Comparison of ENCODE assay signal across 24 cellular contexts in the genomic region with DNA sequence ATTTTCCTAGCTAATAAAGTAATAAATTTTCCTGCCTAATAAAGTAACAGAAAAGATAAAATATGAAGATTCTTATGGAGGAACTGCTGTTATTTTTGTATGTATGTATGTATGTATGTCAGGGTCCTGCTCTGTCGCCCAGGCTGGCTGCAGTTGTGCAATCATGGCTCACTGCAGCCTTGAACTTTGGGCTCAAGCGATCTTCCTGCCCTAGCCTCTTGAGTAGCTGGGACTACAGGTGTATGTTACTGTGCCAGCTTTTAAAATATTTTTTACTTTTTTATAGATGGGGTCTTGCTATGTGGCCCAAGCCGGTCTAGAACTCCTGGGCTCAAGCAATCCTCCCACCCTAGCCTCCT. TPM values are rescaled to one million over a fixed set of nuclear protein-coding genes. Genes with fewer than 3 reads are reported as not detected.
DNase-seq lines count a peak whose midpoint lies in the region; ATAC-seq and TF ChIP-seq lines count a peak whose summit lies in the region.
"Had no signal": no experiment of that assay in that cellular context is flagged by ENCODE, and none has a peak within 500 bp of the region (broad histone marks: within the 10 kb centered on the region; RNA-seq: fewer than 3 reads in every experiment).

No MANE protein-coding gene starts in this region.

- H3K4me1 Mint-ChIP-seq in activated naive CD8-positive, alpha-beta T cell treated with anti-CD3 and anti-CD28 coated beads, Interleukin-2, amount 50 U/mL, for 24 hours = peaks cover 13% of the 10 kb centered on the region

- H3K9me3 ChIP-seq in BLaER1 treated with 17β-estradiol and CSF1 and Interleukin-3, amounts not matched to agents 10 nM and 100 nM (replicated peaks in 1 of 11) = peaks cover 4 to 16% (median 6%) of the 10 kb centered on the region in 11 experiments
- H3K9me3 ChIP-seq in HEK293 (ENCODE audit: control insufficient read depth, insufficient read depth, low read depth, low read length) (no peaks in the 10 kb centered on the region), right lobe of liver (no peaks in the 10 kb centered on the region)

- H3K27me3 Mint-ChIP-seq in activated naive CD8-positive, alpha-beta T cell treated with anti-CD3 and anti-CD28 coated beads, Interleukin-2, amount 50 U/mL, for 24 hours = peaks cover 2% of the 10 kb centered on the region

- TF ChIP-seq CTCF in HEK293 (tag by site-specific recombination; IDR thresholded peaks at IDR 0.05) (no peak), RWPE1 (conservative IDR thresholded peaks at IDR 0.05; ENCODE audit: low read depth) (no peak), right lobe of liver (IDR thresholded peaks at IDR 0.05) (no peak)

- H3K27ac ChIP-seq in BLaER1 treated with 17β-estradiol and CSF1 and Interleukin-3, amounts not matched to agents 10 nM and 100 nM = no peak overlapping the region
- no peak overlapping the region for H3K27ac ChIP-seq in HEK293 (ENCODE audit: extremely low read depth, low read depth, low read length)
- H3K27ac ChIP-seq in RWPE1 = peak overlapping the region; percentile 51
- no peak overlapping the region for H3K27ac ChIP-seq in right lobe of liver
- H3K27ac ChIP-seq: HL-60, SK-N-MC had no signal

- no peak overlapping the region for H3K4me3 ChIP-seq in BLaER1 treated with 17β-estradiol and CSF1 and Interleukin-3, amounts not matched to agents 10 nM and 100 nM
- H3K4me3 ChIP-seq in HEK293 (ENCODE audit: low read depth, low read length) = no peak overlapping the region
- no peak overlapping the region for H3K4me3 ChIP-seq in right lobe of liver
- H3K4me3 ChIP-seq: SK-N-MC had no signal

- WGBS in right lobe of liver (ENCODE audit: insufficient coverage, low coverage, low lambda C conversion rate, missing lambda C conversion rate) = 69% methylated on average over 3 of the region's 3 CpGs

- CTCF ChIA-PET in HEK293 (lab: Yijun Ruan, JAX) = interaction anchor here (0.6 to 1.3 kb wide), 3 partner anchors 9 to 31 kb away, joined by 3 to 8 read pairs (median 4); no protein-coding TSS in a partner anchor
- CTCF ChIA-PET in RWPE1 (lab: Yijun Ruan, JAX) = no interaction called here

- H3K36me3 Mint-ChIP-seq in activated naive CD8-positive, alpha-beta T cell treated with anti-CD3 and anti-CD28 coated beads, Interleukin-2, amount 50 U/mL, for 24 hours (ENCODE audit: low read depth) = no peaks in the 10 kb centered on the region
- H3K36me3 Mint-ChIP-seq: CD4-positive, alpha-beta memory T cell had no signal

- no peaks in the 10 kb centered on the region for H3K9me3 Mint-ChIP-seq in activated naive CD8-positive, alpha-beta T cell treated with anti-CD3 and anti-CD28 coated beads, Interleukin-2, amount 50 U/mL, for 24 hours
- H3K9me3 Mint-ChIP-seq: CD4-positive, alpha-beta memory T cell had no signal

- peaks cover 11 to 23% (median 17%) of the 10 kb centered on the region in 10 experiments; a peak in 16 of 20 replicates for H3K4me1 ChIP-seq in BLaER1 treated with 17β-estradiol and CSF1 and Interleukin-3, amounts not matched to agents 10 nM and 100 nM
- H3K4me1 ChIP-seq in HEK293 (ENCODE audit: control insufficient read depth, insufficient read depth, low read length) (peaks cover 19% of the 10 kb centered on the region), right lobe of liver (no peaks in the 10 kb centered on the region)

- peak overlapping the region in 8 of 11 experiments; percentile 10 to 58 (median 48); a peak in 12 of 22 replicates for H3K4me2 ChIP-seq in BLaER1 treated with 17β-estradiol and CSF1 and Interleukin-3, amounts not matched to agents 10 nM and 100 nM

- POLR2A ChIA-PET in HEK293 (lab: Yijun Ruan, JAX) = no interaction called here
- POLR2A ChIA-PET in RWPE1 (lab: Yijun Ruan, JAX; ENCODE audit: low non-redundant PET) = no interaction called here

- H3K9ac ChIP-seq in BLaER1 treated with 17β-estradiol and CSF1 and Interleukin-3, amounts not matched to agents 10 nM and 100 nM = no peak overlapping the region

- peak in 3 of 4 donors; percentile 62 to 74 (median 70) for ATAC-seq in right lobe of liver
- ATAC-seq in HG03460 (IDR thresholded peaks at IDR 0.05; ENCODE audit: unreplicated experiment) = no peak
- ATAC-seq in activated naive CD8-positive, alpha-beta T cell treated with anti-CD3 and anti-CD28 coated beads, Interleukin-2, amount 50 U/mL, for 24 hours = no peak
- ATAC-seq: Panc1 had no signal

- no peaks in the 10 kb centered on the region for H3K36me3 ChIP-seq in BLaER1 treated with 17β-estradiol and CSF1 and Interleukin-3, amounts not matched to agents 10 nM and 100 nM
- H3K36me3 ChIP-seq in HEK293 (ENCODE audit: control insufficient read depth in 2 of 2, insufficient read depth in 1 of 2, low read length in 2 of 2) (no peaks in the 10 kb centered on the region), right lobe of liver (no peaks in the 10 kb centered on the region)

- H3K4me3 Mint-ChIP-seq in activated naive CD8-positive, alpha-beta T cell treated with anti-CD3 and anti-CD28 coated beads, Interleukin-2, amount 50 U/mL, for 24 hours = no peak overlapping the region
- H3K4me3 Mint-ChIP-seq: CD4-positive, alpha-beta memory T cell had no signal

- DNase-seq in RWPE1 (ENCODE audit: low spot score) (no peak), right lobe of liver (no peak), NCI-H345 treated with DMSO at 0.1 percent for 48 hours (lab: John Stamatoyannopoulos, UW; ENCODE audit: unreplicated experiment) (no peak)
- DNase-seq in activated naive CD8-positive, alpha-beta T cell treated with anti-CD3 and anti-CD28 coated beads, Interleukin-2, amount 50 U/mL, for 24 hours = no peak
- DNase-seq: AML-193; C1 segment of cervical spinal cord; CD4-positive, alpha-beta memory T cell; COR-L47; GOT3; Karpas-422; NCI-H1092; NCI-H1930; NCI-H2107; NCI-H446; NCI-H524 treated with DMSO at 0.1 percent for 48 hours; NCI-H82; SIG-M5 had no signal

- no peaks in the 10 kb centered on the region for H4K20me1 ChIP-seq in BLaER1 treated with 17β-estradiol and CSF1 and Interleukin-3, amounts not matched to agents 10 nM and 100 nM

- intact Hi-C loops in right lobe of liver (cut with DNase I) = no loop called here

- no peaks in the 10 kb centered on the region for H3K27me3 ChIP-seq in BLaER1 treated with 17β-estradiol and CSF1 and Interleukin-3, amounts not matched to agents 10 nM and 100 nM
- H3K27me3 ChIP-seq in right lobe of liver = no peaks in the 10 kb centered on the region

- H3K27ac Mint-ChIP-seq in activated naive CD8-positive, alpha-beta T cell treated with anti-CD3 and anti-CD28 coated beads, Interleukin-2, amount 50 U/mL, for 24 hours = no peak overlapping the region

- no peak for TF ChIP-seq POLR2A in right lobe of liver (IDR thresholded peaks at IDR 0.05)

TF ChIP-seq in HEK293, 187 proteins besides CTCF, POLR2A, EP300 and RAD21:
- TF ChIP-seq ZNF175 (tag by site-specific recombination; IDR thresholded peaks at IDR 0.05) = no peak
- TF ChIP-seq ZNF121 (tag by site-specific recombination; IDR thresholded peaks at IDR 0.05) = peak; percentile 60; the same call in 1 of the 2 replicates
TF ChIP-seq in HEK293: peak in this region for 1.

RNA-seq across cellular contexts. Expression of gene ANKRD29, which starts 26.7 kb away (rescaled TPM):
- 1 to 10 TPM in 4 of 6 experiments, under 1 TPM in 2; 0.39 to 4.8 (median 1.1) TPM for total RNA-seq in right lobe of liver
- total RNA-seq: CD4-positive, alpha-beta memory T cell had no signal

RNA-seq across cellular contexts. Expression of gene NPC1, which starts 49.7 kb away (rescaled TPM):
- 10 to 100 TPM; 11.9 to 31.2 (median 20.0) TPM for total RNA-seq in right lobe of liver

RNA-seq across cellular contexts. Expression of gene LAMA3, which starts 53.2 kb away (rescaled TPM):
- total RNA-seq in right lobe of liver = 1 to 10 TPM; 1.3 to 5.0 (median 3.0) TPM
- total RNA-seq: CD4-positive, alpha-beta memory T cell; T-helper 1 cell treated with Interleukin-12 subunit alpha and Interleukin-12 subunit beta and Interleukin-4 antibody, amounts not matched to agents 30 ng/mL and 1 ng/mL, for 36 hours had no signal

Comparison
In these comparisons a context has a peak if more than half of its experiments do, and no peak if none do; other contexts are left out.
1. ATAC-seq: peak in right lobe of liver (3 of 4); none in HG03460 (single experiment) and activated naive CD8-positive, alpha-beta T cell treated with anti-CD3 and anti-CD28 coated beads, Interleukin-2, amount 50 U/mL, for 24 hours (single experiment).